ENCODE assay signal across 13 cellular contexts in the genomic region with DNA sequence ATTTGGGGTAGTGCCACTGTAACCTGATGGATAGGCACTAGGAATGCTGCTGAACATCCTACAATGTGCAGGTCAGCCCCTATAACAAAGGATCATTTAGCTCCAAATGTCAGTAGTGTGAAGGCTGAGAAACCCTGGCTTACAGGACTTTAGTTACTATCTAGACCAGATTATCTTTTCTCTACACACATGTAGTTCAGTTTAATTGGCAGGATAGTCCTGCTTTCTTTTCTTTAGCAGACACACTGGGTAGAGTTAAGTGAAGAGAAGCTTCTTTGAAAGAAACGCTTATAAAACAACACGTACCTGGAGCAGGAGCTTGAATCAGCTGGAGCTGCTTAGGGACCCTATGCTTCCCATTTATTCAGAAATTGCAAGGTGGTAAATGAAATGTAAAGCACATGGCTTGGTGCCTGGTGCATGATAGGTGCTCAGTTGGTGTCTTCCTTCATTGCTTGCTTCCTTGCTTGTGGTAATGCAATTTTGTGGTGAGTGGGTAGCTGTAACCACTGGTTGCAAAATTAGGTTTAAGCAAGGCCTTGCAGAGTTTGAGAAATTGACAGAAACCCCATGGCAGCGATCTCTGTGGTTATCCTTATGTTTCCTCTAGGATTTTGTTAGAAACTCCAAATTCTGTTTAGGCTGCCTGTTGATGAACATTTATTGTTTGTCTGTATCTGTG. TPM values are rescaled to one million over a fixed set of nuclear protein-coding genes. Genes with fewer than 3 reads are reported as not detected.
DNase-seq lines count a peak whose midpoint lies in the region; ATAC-seq and TF ChIP-seq lines count a peak whose summit lies in the region.
"Had no signal": no experiment of that assay in that cellular context is flagged by ENCODE, and none has a peak within 500 bp of the region (broad histone marks: within the 10 kb centered on the region; RNA-seq: fewer than 3 reads in every experiment).

No MANE protein-coding gene starts in this region.

- H3K9me3 Mint-ChIP-seq in activated T-cell treated with anti-CD3 and anti-CD28 coated beads, Interleukin-2, amount 50 U/mL, for 4 hours, result no peaks in the 10 kb centered on the region
- no peaks in the 10 kb centered on the region for H3K9me3 Mint-ChIP-seq in activated T-cell treated with anti-CD3 and anti-CD28 coated beads, Interleukin-2, amount 50 U/mL, for 24 hours

- peaks cover 1% of the 10 kb centered on the region for H3K36me3 Mint-ChIP-seq in activated T-cell treated with anti-CD3 and anti-CD28 coated beads, Interleukin-2, amount 50 U/mL, for 4 hours (ENCODE audit: insufficient read depth)
- H3K36me3 Mint-ChIP-seq in activated T-cell treated with anti-CD3 and anti-CD28 coated beads, Interleukin-2, amount 50 U/mL, for 24 hours (ENCODE audit: low read depth), result peaks cover 25% of the 10 kb centered on the region

- no peak for TF ChIP-seq CTCF in GM13977 (IDR thresholded peaks at IDR 0.05; ENCODE audit: extremely low read depth, insufficient read depth, missing control alignments)
- TF ChIP-seq CTCF in ovary (IDR thresholded peaks at IDR 0.05), result no peak

- no peak overlapping the region for H3K4me3 ChIP-seq in ovary

- in situ Hi-C loops in GM13977 (cut with MboI; ENCODE audit: low pct_unique_long_range_greater_than_20kb, low sequenced_read_pairs, unreplicated experiment), result no loop called here

- H3K27me3 ChIP-seq in ovary, result no peaks in the 10 kb centered on the region

- H3K4me1 Mint-ChIP-seq in activated T-cell treated with anti-CD3 and anti-CD28 coated beads, Interleukin-2, amount 50 U/mL, for 4 hours (ENCODE audit: low read depth), result peaks cover 80% of the 10 kb centered on the region
- H3K4me1 Mint-ChIP-seq in activated T-cell treated with anti-CD3 and anti-CD28 coated beads, Interleukin-2, amount 50 U/mL, for 24 hours (ENCODE audit: low read depth), result peaks cover 84% of the 10 kb centered on the region

- 90 to 93% (median 91%) methylated on average over 3 of the region's 3 CpGs for WGBS in ovary, 3 donors

- peaks cover 7% of the 10 kb centered on the region for H3K4me1 ChIP-seq in ovary (ENCODE audit: insufficient read depth)

- H3K27me3 Mint-ChIP-seq in activated T-cell treated with anti-CD3 and anti-CD28 coated beads, Interleukin-2, amount 50 U/mL, for 4 hours (ENCODE audit: low read depth), result no peaks in the 10 kb centered on the region
- H3K27me3 Mint-ChIP-seq in activated T-cell treated with anti-CD3 and anti-CD28 coated beads, Interleukin-2, amount 50 U/mL, for 24 hours, result no peaks in the 10 kb centered on the region

- H3K9me3 ChIP-seq in ovary, result no peaks in the 10 kb centered on the region

- H3K27ac Mint-ChIP-seq in activated T-cell treated with anti-CD3 and anti-CD28 coated beads, Interleukin-2, amount 50 U/mL, for 24 hours, result no peak overlapping the region

- peak; percentile 53 to 70 for ATAC-seq in activated T-cell treated with anti-CD3 and anti-CD28 coated beads, Interleukin-2, amount 50 U/mL, for 4 hours
- ATAC-seq in stimulated activated naive CD8-positive, alpha-beta T cell treated with anti-CD3 and anti-CD28 coated beads, Interleukin-15, Interleukin-2, amounts not matched to agents 100 U/mL and 50 U/mL, for 24 hours, result no peak

- no peak for DNase-seq in activated T-cell treated with anti-CD3 and anti-CD28 coated beads, Interleukin-2, amount 50 U/mL, for 4 hours
- DNase-seq in activated T-cell treated with anti-CD3 and anti-CD28 coated beads, Interleukin-2, amount 50 U/mL, for 24 hours, result no peak
- peak; percentile 92 for DNase-seq in SIG-M5 treated with dmso at 0.1 percent for 504 hours (lab: John Stamatoyannopoulos, UW; ENCODE audit: unreplicated experiment)
- peak; percentile 68 for DNase-seq in fibroblast of gingiva (ENCODE audit: low read depth)
- peak; percentile 19 for DNase-seq in stimulated activated naive CD8-positive, alpha-beta T cell treated with anti-CD3 and anti-CD28 coated beads, Interleukin-15, Interleukin-2, amounts not matched to agents 100 U/mL and 50 U/mL, for 24 hours
- DNase-seq in NCI-H146 treated with DMSO at 0.1 percent for 48 hours (lab: John Stamatoyannopoulos, UW; ENCODE audit: unreplicated experiment), result no peak
- no peak for DNase-seq in GM13977 (ENCODE audit: low spot score)
- no peak for DNase-seq in ovary
- DNase-seq: activated T-cell treated with anti-CD3 and anti-CD28 coated beads, Interleukin-2, amount 50 U/mL, for 48 hours; effector CD4-positive, alpha-beta T cell; NCI-H2171; SW 1271 had no signal

- no peak for TF ChIP-seq POLR2A in ovary (IDR thresholded peaks at IDR 0.05)

- no peak overlapping the region for H3K4me3 Mint-ChIP-seq in activated T-cell treated with anti-CD3 and anti-CD28 coated beads, Interleukin-2, amount 50 U/mL, for 4 hours
- H3K4me3 Mint-ChIP-seq in activated T-cell treated with anti-CD3 and anti-CD28 coated beads, Interleukin-2, amount 50 U/mL, for 24 hours, result no peak overlapping the region

- intact Hi-C loops in ovary (cut with DNase I), result loop anchor here in 1 of 4 donors (10.0 kb wide), 1 partner anchor 46 kb away; the partner anchor contains the start of gene IGSF6

- no peaks in the 10 kb centered on the region for H3K36me3 ChIP-seq in ovary

- no peak overlapping the region for H3K27ac ChIP-seq in ovary

- TF ChIP-seq EP300 in ovary (IDR thresholded peaks at IDR 0.05), result no peak

RNA-seq across cellular contexts. Expression of gene METTL9, which starts 9.4 kb away (rescaled TPM):
- 10 to 100 TPM; 66.4 to 75.8 (median 69.3) TPM for total RNA-seq in activated T-cell treated with anti-CD3 and anti-CD28 coated beads, Interleukin-2, amount 50 U/mL, for 4 hours
- total RNA-seq in ovary, result 100 to 1,000 TPM in 2 of 7 donors, 10 to 100 TPM in 5; 69.3 to 160 (median 87.0) TPM
- 100 to 1,000 TPM in 1 of 2 donors, 10 to 100 TPM in 1; 62.9 to 222 TPM for polyA plus RNA-seq in ovary

RNA-seq across cellular contexts. Expression of gene IGSF6, which starts 43.6 kb away (rescaled TPM):
- not detected for total RNA-seq in activated T-cell treated with anti-CD3 and anti-CD28 coated beads, Interleukin-2, amount 50 U/mL, for 4 hours
- 1 to 10 TPM in 3 of 7 donors, under 1 TPM in 4; 0.48 to 4.6 (median 0.92) TPM for total RNA-seq in ovary
- 10 to 100 TPM in 1 of 2 donors, 1 to 10 TPM in 1; 1.3 to 15.4 TPM for polyA plus RNA-seq in ovary
- polyA plus RNA-seq: AG04450 had no signal

RNA-seq across cellular contexts. Expression of gene OTOA, which starts 55.0 kb away (rescaled TPM):
- total RNA-seq in activated T-cell treated with anti-CD3 and anti-CD28 coated beads, Interleukin-2, amount 50 U/mL, for 4 hours, result not detected
- under 1 TPM in 3 of 7 donors, not detected in 4; 0.13 to 0.47 (median 0.15) TPM for total RNA-seq in ovary
- polyA plus RNA-seq in ovary, result under 1 TPM; 0.04 to 0.27 TPM
- polyA plus RNA-seq: AG04450 had no signal

Comparison
In these comparisons a context has a peak if more than half of its experiments do, and no peak if none do; other contexts are left out.
1. DNase-seq: peak in SIG-M5 treated with dmso at 0.1 percent for 504 hours (single experiment), fibroblast of gingiva (single experiment) and stimulated activated naive CD8-positive, alpha-beta T cell treated with anti-CD3 and anti-CD28 coated beads, Interleukin-15, Interleukin-2, amounts not matched to agents 100 U/mL and 50 U/mL, for 24 hours (single experiment); none in activated T-cell treated with anti-CD3 and anti-CD28 coated beads, Interleukin-2, amount 50 U/mL, for 4 hours (single experiment), activated T-cell treated with anti-CD3 and anti-CD28 coated beads, Interleukin-2, amount 50 U/mL, for 24 hours (single experiment), NCI-H146 treated with DMSO at 0.1 percent for 48 hours (single experiment), GM13977 (single experiment) and ovary (0 of 5).